In genomic region chr4:13089659-13089998, GRCh38 we compare ENCODE assay signal across 25 cellular contexts.
"Had no signal": no experiment of that assay in that cellular context is flagged by ENCODE, and none has a peak within 500 bp of the region (broad histone marks: within the 10 kb centered on the region; RNA-seq: fewer than 3 reads in every experiment).

No MANE protein-coding gene starts in this region.

- H3K36me3 ChIP-seq: cardiac muscle cell, heart left ventricle, uterus had no signal

- H3K27me3 ChIP-seq: cardiac muscle cell, heart left ventricle, uterus had no signal

- H3K27ac ChIP-seq: cardiac muscle cell, epithelial cell of prostate, heart left ventricle, uterus had no signal

- H3K4me1 ChIP-seq: uterus had no signal

- H3K4me3 ChIP-seq: cardiac muscle cell, heart left ventricle, lung, uterus had no signal

- DNase-seq: activated B cell treated with CpG ODN at 0.5 μM for 24 hours; activated CD4-positive, alpha-beta T cell treated with anti-CD3 and anti-CD28 coated beads for 36 hours; activated CD4-positive, alpha-beta T cell treated with anti-CD3 and anti-CD28 coated beads, Interleukin-2, amount 50 U/mL, for 4 hours; activated CD8-positive, alpha-beta memory T cell treated with anti-CD3 and anti-CD28 coated beads for 24 hours; activated CD8-positive, alpha-beta memory T cell treated with anti-CD3 and anti-CD28 coated beads, Interleukin-2, amount 50 U/mL, for 4 hours; activated naive CD8-positive, alpha-beta T cell treated with anti-CD3 and anti-CD28 coated beads for 36 hours; activated T-cell treated with anti-CD3 and anti-CD28 coated beads, Interleukin-2, amount 50 U/mL, for 24 hours; amniotic stem cell; heart left ventricle; left colon; naive thymus-derived CD4-positive, alpha-beta T cell; occipital lobe; small intestine; stimulated activated CD4-positive, alpha-beta T cell treated with anti-CD3 and anti-CD28 coated beads, Interleukin-2, amount 100 ng/mL, for 24 hours; stimulated activated naive CD8-positive, alpha-beta T cell treated with anti-CD3 and anti-CD28 coated beads, Interleukin-15, amount 100 ng/mL, for 72 hours; T1000; trophoblast cell; uterus had no signal

- H3K9me3 ChIP-seq: heart left ventricle, uterus had no signal

- FAIRE-seq: keratinocyte, small intestine had no signal

- ATAC-seq: activated CD4-positive, alpha-beta T cell treated with anti-CD3 and anti-CD28 coated beads for 36 hours; activated T-helper 17 cell treated with anti-CD3 and anti-CD28 coated beads, Interleukin-2, amount 50 U/mL, for 72 hours; heart left ventricle; left colon; naive thymus-derived CD4-positive, alpha-beta T cell; sciatic nerve; stimulated activated effector memory CD8-positive, alpha-beta T cell treated with anti-CD3 and anti-CD28 coated beads, Interleukin-12 subunit alpha, Interleukin-12 subunit beta, amount 100 ng/mL, for 72 hours; stimulated activated naive CD8-positive, alpha-beta T cell treated with anti-CD3 and anti-CD28 coated beads, Interleukin-15, amount 100 ng/mL, for 72 hours had no signal
